Comparison of ENCODE assay signal across 10 cellular contexts in genomic region chrX:31279359-31279758, GRCh38.
A peak's percentile ranks its signal among the peaks of the same experiment; 100 is the strongest.
DNase-seq lines count a peak whose midpoint lies in the region; ATAC-seq and TF ChIP-seq lines count a peak whose summit lies in the region.
"Had no signal": no experiment of that assay in that cellular context is flagged by ENCODE, and none has a peak within 500 bp of the region (broad histone marks: within the 10 kb centered on the region; RNA-seq: fewer than 3 reads in every experiment).

No MANE protein-coding gene starts in this region.

- H3K4me3 ChIP-seq in LNCaP clone FGC (ENCODE audit: low read depth, low read length) (no peak overlapping the region), choroid plexus epithelial cell (ENCODE audit: low read depth, low read length) (no peak overlapping the region), upper lobe of left lung (no peak overlapping the region)

- WGBS in upper lobe of left lung, 2 donors: 75 to 82% methylated on average over 2 of the region's 2 CpGs

- no peaks in the 10 kb centered on the region for H3K9me3 ChIP-seq in upper lobe of left lung

- H3K4me1 Mint-ChIP-seq in neural crest cell: peaks cover 4% of the 10 kb centered on the region

- no peak overlapping the region for H3K27ac ChIP-seq in upper lobe of left lung

- no peaks in the 10 kb centered on the region for H3K27me3 Mint-ChIP-seq in neural crest cell (ENCODE audit: low read depth)

- TF ChIP-seq EP300 in upper lobe of left lung (IDR thresholded peaks at IDR 0.05): no peak

- peak; percentile 45 for DNase-seq in EL
- DNase-seq in LNCaP clone FGC (ENCODE audit: low read depth): peak; percentile 3
- DNase-seq in choroid plexus epithelial cell (ENCODE audit: low read depth): peak; percentile 57
- no peak for DNase-seq in neural crest cell (ENCODE audit: low read depth, low spot score)
- no peak for DNase-seq in stimulated activated CD4-positive, alpha-beta T cell treated with anti-CD3 and anti-CD28 coated beads, Interleukin-1b, Interleukin-23, amount 100 ng/mL, for 48 hours
- DNase-seq in effector CD8-positive, alpha-beta T cell (lab: John Stamatoyannopoulos, UW): no peak
- no peak for DNase-seq in upper lobe of left lung
- DNase-seq: activated CD4-positive, alpha-beta T cell treated with anti-CD3 and anti-CD28 coated beads for 1 hour; NCI-H524 had no signal

- ATAC-seq in upper lobe of left lung (ENCODE audit: low FRiP score in 2 of 2) (no peak), GM21717 (IDR thresholded peaks at IDR 0.05; ENCODE audit: unreplicated experiment) (no peak)

- peaks cover 3% of the 10 kb centered on the region for H3K9me3 Mint-ChIP-seq in neural crest cell

- H3K36me3 Mint-ChIP-seq in neural crest cell (ENCODE audit: low read depth): no peaks in the 10 kb centered on the region

- no peak overlapping the region for H3K27ac Mint-ChIP-seq in neural crest cell (ENCODE audit: unreplicated experiment)

- H3K36me3 ChIP-seq in upper lobe of left lung: no peaks in the 10 kb centered on the region

- TF ChIP-seq POLR2A in upper lobe of left lung (IDR thresholded peaks at IDR 0.05): no peak

- H3K27me3 ChIP-seq in upper lobe of left lung: no peaks in the 10 kb centered on the region

- TF ChIP-seq CTCF in LNCaP clone FGC (IDR thresholded peaks at IDR 0.05; ENCODE audit: control insufficient read depth, extremely low read depth, insufficient read depth) (peak; percentile 45), choroid plexus epithelial cell (conservative IDR thresholded peaks at IDR 0.05; ENCODE audit: low read depth, low read length) (peak; percentile 59), neural crest cell (conservative IDR thresholded peaks at IDR 0.05) (peak; percentile 39), upper lobe of left lung (IDR thresholded peaks at IDR 0.05) (no peak)

- H3K4me3 Mint-ChIP-seq in neural crest cell: no peak overlapping the region

- H3K4me1 ChIP-seq in upper lobe of left lung: no peaks in the 10 kb centered on the region

Comparison
In these comparisons a context has a peak if more than half of its experiments do, and no peak if none do; other contexts are left out.
1. DNase-seq: peak in EL (single experiment), LNCaP clone FGC (single experiment) and choroid plexus epithelial cell (single experiment); none in neural crest cell (single experiment), stimulated activated CD4-positive, alpha-beta T cell treated with anti-CD3 and anti-CD28 coated beads, Interleukin-1b, Interleukin-23, amount 100 ng/mL, for 48 hours (single experiment), effector CD8-positive, alpha-beta T cell (single experiment) and upper lobe of left lung (0 of 2).
2. CTCF ChIP-seq: peak in LNCaP clone FGC (single experiment), choroid plexus epithelial cell (single experiment) and neural crest cell (single experiment); none in upper lobe of left lung (0 of 6).